19 cellular contexts compared by ENCODE assay signal in the genomic region with DNA sequence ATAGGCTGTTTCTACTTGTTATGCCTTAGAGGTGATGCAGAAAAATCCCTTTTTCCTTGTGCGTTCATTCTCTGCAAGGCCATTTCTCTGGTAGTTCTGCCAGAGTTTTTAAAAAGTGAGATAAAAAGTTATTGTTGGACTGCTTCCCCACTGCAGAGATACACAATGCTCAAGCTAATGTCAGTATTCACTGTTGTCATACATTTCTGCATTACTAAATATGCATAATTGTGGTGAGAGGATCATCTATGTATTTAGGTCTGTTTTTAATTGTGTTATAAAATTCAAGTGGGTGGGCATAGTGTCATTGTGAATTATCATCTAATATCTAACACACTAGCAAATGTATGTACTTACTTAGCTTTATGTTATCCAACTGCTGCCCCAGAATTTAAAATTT.
DNase-seq lines count a peak whose midpoint lies in the region; ATAC-seq, FAIRE-seq and TF ChIP-seq lines count a peak whose summit lies in the region.
"Had no signal": no experiment of that assay in that cellular context is flagged by ENCODE, and none has a peak within 500 bp of the region (broad histone marks: within the 10 kb centered on the region; RNA-seq: fewer than 3 reads in every experiment).

No MANE protein-coding gene starts in this region.

- H4K20me1 ChIP-seq in smooth muscle cell (ENCODE audit: low read depth) = no peaks in the 10 kb centered on the region
- H4K20me1 ChIP-seq: BLaER1 treated with 17β-estradiol and CSF1 and Interleukin-3, amounts not matched to agents 10 nM and 100 nM had no signal

- H3K27ac ChIP-seq in smooth muscle cell (ENCODE audit: low read depth) (no peak overlapping the region), small intestine (ENCODE audit: low read depth in 1 of 2, low read length in 1 of 2) (no peak overlapping the region)
- H3K27ac ChIP-seq: BLaER1 treated with 17β-estradiol and CSF1 and Interleukin-3, amounts not matched to agents 10 nM and 100 nM had no signal

- H3K9me3 Mint-ChIP-seq in WTC11 = no peaks in the 10 kb centered on the region

- H3K9me3 ChIP-seq in adipocyte (ENCODE audit: control insufficient read depth, low read length) = no peaks in the 10 kb centered on the region
- H3K9me3 ChIP-seq in smooth muscle cell (replicated peaks; ENCODE audit: low read depth) = no peaks in the 10 kb centered on the region
- no peaks in the 10 kb centered on the region for H3K9me3 ChIP-seq in small intestine (ENCODE audit: control insufficient read depth, low read depth)
- H3K9me3 ChIP-seq: BLaER1 treated with 17β-estradiol and CSF1 and Interleukin-3, amounts not matched to agents 10 nM and 100 nM had no signal

- H3F3A ChIP-seq in smooth muscle cell (ENCODE audit: low read depth) = no peaks in the 10 kb centered on the region

- H3K36me3 Mint-ChIP-seq in WTC11 = no peaks in the 10 kb centered on the region
- H3K36me3 Mint-ChIP-seq: CD8-positive, alpha-beta T cell had no signal

- H3K36me3 ChIP-seq in adipocyte (ENCODE audit: control insufficient read depth, insufficient read depth, low read length, severe bottlenecking) = no peaks in the 10 kb centered on the region
- no peaks in the 10 kb centered on the region for H3K36me3 ChIP-seq in smooth muscle cell (ENCODE audit: low read depth)
- H3K36me3 ChIP-seq in small intestine (ENCODE audit: control insufficient read depth in 2 of 2, insufficient read depth in 2 of 2, low read length in 2 of 2) = no peaks in the 10 kb centered on the region
- H3K36me3 ChIP-seq: BLaER1 treated with 17β-estradiol and CSF1 and Interleukin-3, amounts not matched to agents 10 nM and 100 nM had no signal

- no peak for TF ChIP-seq CTCF in AG10803 (conservative IDR thresholded peaks at IDR 0.05; ENCODE audit: low read length)
- TF ChIP-seq CTCF in fibroblast of the aortic adventitia (IDR thresholded peaks at IDR 0.05; ENCODE audit: insufficient read depth, low read length) = no peak
- TF ChIP-seq CTCF in smooth muscle cell (IDR thresholded peaks at IDR 0.05; ENCODE audit: borderline replicate concordance, insufficient read depth, poor library complexity, severe bottlenecking) = no peak
- no peak for TF ChIP-seq CTCF in WTC11 (IDR thresholded peaks at IDR 0.05)

- H3K4me1 Mint-ChIP-seq in WTC11 = peaks cover 15% of the 10 kb centered on the region
- H3K4me1 Mint-ChIP-seq: B cell had no signal

- H3K27me3 ChIP-seq in adipocyte (replicated peaks; ENCODE audit: control insufficient read depth, insufficient read depth, low read length) (no peaks in the 10 kb centered on the region), smooth muscle cell (ENCODE audit: low read depth) (no peaks in the 10 kb centered on the region), small intestine (ENCODE audit: control insufficient read depth in 2 of 2, insufficient read depth in 2 of 2, low read length in 2 of 2) (no peaks in the 10 kb centered on the region)
- H3K27me3 ChIP-seq: BLaER1 treated with 17β-estradiol and CSF1 and Interleukin-3, amounts not matched to agents 10 nM and 100 nM had no signal

- WGBS in smooth muscle cell (ENCODE audit: low lambda C conversion rate) = 0% methylated on average over 1 of the region's 1 CpG
- 3 to 59% (median 50%) methylated on average over 1 of the region's 1 CpG for WGBS in small intestine, 3 donors

- peak overlapping the region; percentile 5 for H3K4me2 ChIP-seq in smooth muscle cell
- H3K4me2 ChIP-seq: BLaER1 treated with 17β-estradiol and CSF1 and Interleukin-3, amounts not matched to agents 10 nM and 100 nM had no signal

- H3K9ac ChIP-seq in adipocyte (ENCODE audit: low read length) (no peak overlapping the region), smooth muscle cell (ENCODE audit: low read depth) (no peak overlapping the region)
- H3K9ac ChIP-seq: BLaER1 treated with 17β-estradiol and CSF1 and Interleukin-3, amounts not matched to agents 10 nM and 100 nM had no signal

- no peak overlapping the region for H2AFZ ChIP-seq in smooth muscle cell (ENCODE audit: low read depth)

- no peak for ATAC-seq in GM21447 (IDR thresholded peaks at IDR 0.05; ENCODE audit: unreplicated experiment)
- ATAC-seq in WTC11 = no peak
- ATAC-seq: CD8-positive, alpha-beta T cell; GM12878; HepG2 had no signal

- H3K4me3 Mint-ChIP-seq in WTC11 = no peak overlapping the region
- H3K4me3 Mint-ChIP-seq: B cell; CD8-positive, alpha-beta T cell; H9 had no signal

- POLR2A ChIA-PET in WTC11 (lab: Charles Lee) = no interaction called here

- no peak overlapping the region for H3K27ac Mint-ChIP-seq in WTC11
- H3K27ac Mint-ChIP-seq: B cell; CD8-positive, alpha-beta T cell; H9 had no signal

- no peak for FAIRE-seq in small intestine (lab: Jason Lieb, UNC)
- FAIRE-seq: GM12878, H1, HepG2 had no signal

- no peaks in the 10 kb centered on the region for H3K4me1 ChIP-seq in adipocyte (ENCODE audit: control insufficient read depth, insufficient read depth, low read length)
- H3K4me1 ChIP-seq in smooth muscle cell (ENCODE audit: low read depth) = no peaks in the 10 kb centered on the region
- no peaks in the 10 kb centered on the region for H3K4me1 ChIP-seq in small intestine (ENCODE audit: control insufficient read depth in 2 of 2, insufficient read depth in 1 of 2, low read depth in 1 of 2, low read length in 1 of 2)

- CTCF ChIA-PET in WTC11 (lab: Charles Lee) = no interaction called here

- H3K27me3 Mint-ChIP-seq in WTC11 (ENCODE audit: low read depth) = peaks cover 4% of the 10 kb centered on the region; the same call in 1 of the 2 replicates
- H3K27me3 Mint-ChIP-seq: B cell had no signal

- DNase-seq in AG10803 (ENCODE audit: low read depth) = peak; percentile 8
- DNase-seq in adipocyte (ENCODE audit: low read depth) = peak; percentile 66
- DNase-seq in fibroblast of the aortic adventitia (ENCODE audit: low read depth) = peak; percentile 30
- DNase-seq in smooth muscle cell (lab: John Stamatoyannopoulos, UW; ENCODE audit: unreplicated experiment) = no peak
- DNase-seq in activated naive CD4-positive, alpha-beta T cell treated with Interleukin-2 at 50 U/mL for 16 hours = no peak
- DNase-seq in small intestine = no peak
- no peak for DNase-seq in WTC11 (ENCODE audit: low spot score)
- DNase-seq: 8988T; Calu3; CD8-positive, alpha-beta T cell; DMS79 treated with DMSO at 0.1 percent for 48 hours; EL; H9 had no signal

- H3K79me2 ChIP-seq in smooth muscle cell (ENCODE audit: low read depth) = no peaks in the 10 kb centered on the region

- H3K4me3 ChIP-seq in AG10803 (ENCODE audit: low read length) (no peak overlapping the region), adipocyte (ENCODE audit: low read length) (no peak overlapping the region), fibroblast of the aortic adventitia (ENCODE audit: low read depth, low read length) (no peak overlapping the region), smooth muscle cell (no peak overlapping the region), small intestine (ENCODE audit: low read depth in 1 of 2, low read length in 2 of 2) (no peak overlapping the region)
- H3K4me3 ChIP-seq: BLaER1 treated with 17β-estradiol and CSF1 and Interleukin-3, amounts not matched to agents 10 nM and 100 nM; GM12878 had no signal

TF ChIP-seq in WTC11, 78 proteins besides CTCF, POLR2A, EP300 and RAD21:
- TF ChIP-seq, protein P1, sequence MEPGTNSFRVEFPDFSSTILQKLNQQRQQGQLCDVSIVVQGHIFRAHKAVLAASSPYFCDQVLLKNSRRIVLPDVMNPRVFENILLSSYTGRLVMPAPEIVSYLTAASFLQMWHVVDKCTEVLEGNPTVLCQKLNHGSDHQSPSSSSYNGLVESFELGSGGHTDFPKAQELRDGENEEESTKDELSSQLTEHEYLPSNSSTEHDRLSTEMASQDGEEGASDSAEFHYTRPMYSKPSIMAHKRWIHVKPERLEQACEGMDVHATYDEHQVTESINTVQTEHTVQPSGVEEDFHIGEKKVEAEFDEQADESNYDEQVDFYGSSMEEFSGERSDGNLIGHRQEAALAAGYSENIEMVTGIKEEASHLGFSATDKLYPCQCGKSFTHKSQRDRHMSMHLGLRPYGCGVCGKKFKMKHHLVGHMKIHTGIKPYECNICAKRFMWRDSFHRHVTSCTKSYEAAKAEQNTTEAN (CRISPR knock-in tag; IDR thresholded peaks at IDR 0.05) = no peak
- TF ChIP-seq, protein P2, sequence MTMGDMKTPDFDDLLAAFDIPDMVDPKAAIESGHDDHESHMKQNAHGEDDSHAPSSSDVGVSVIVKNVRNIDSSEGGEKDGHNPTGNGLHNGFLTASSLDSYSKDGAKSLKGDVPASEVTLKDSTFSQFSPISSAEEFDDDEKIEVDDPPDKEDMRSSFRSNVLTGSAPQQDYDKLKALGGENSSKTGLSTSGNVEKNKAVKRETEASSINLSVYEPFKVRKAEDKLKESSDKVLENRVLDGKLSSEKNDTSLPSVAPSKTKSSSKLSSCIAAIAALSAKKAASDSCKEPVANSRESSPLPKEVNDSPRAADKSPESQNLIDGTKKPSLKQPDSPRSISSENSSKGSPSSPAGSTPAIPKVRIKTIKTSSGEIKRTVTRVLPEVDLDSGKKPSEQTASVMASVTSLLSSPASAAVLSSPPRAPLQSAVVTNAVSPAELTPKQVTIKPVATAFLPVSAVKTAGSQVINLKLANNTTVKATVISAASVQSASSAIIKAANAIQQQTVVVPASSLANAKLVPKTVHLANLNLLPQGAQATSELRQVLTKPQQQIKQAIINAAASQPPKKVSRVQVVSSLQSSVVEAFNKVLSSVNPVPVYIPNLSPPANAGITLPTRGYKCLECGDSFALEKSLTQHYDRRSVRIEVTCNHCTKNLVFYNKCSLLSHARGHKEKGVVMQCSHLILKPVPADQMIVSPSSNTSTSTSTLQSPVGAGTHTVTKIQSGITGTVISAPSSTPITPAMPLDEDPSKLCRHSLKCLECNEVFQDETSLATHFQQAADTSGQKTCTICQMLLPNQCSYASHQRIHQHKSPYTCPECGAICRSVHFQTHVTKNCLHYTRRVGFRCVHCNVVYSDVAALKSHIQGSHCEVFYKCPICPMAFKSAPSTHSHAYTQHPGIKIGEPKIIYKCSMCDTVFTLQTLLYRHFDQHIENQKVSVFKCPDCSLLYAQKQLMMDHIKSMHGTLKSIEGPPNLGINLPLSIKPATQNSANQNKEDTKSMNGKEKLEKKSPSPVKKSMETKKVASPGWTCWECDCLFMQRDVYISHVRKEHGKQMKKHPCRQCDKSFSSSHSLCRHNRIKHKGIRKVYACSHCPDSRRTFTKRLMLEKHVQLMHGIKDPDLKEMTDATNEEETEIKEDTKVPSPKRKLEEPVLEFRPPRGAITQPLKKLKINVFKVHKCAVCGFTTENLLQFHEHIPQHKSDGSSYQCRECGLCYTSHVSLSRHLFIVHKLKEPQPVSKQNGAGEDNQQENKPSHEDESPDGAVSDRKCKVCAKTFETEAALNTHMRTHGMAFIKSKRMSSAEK (CRISPR knock-in tag; IDR thresholded peaks at IDR 0.05; ENCODE audit: borderline replicate concordance) = no peak
- TF ChIP-seq ZNF263 (CRISPR knock-in tag; IDR thresholded peaks at IDR 0.05; ENCODE audit: low read depth) (no peak), PRRX2 (CRISPR knock-in tag; IDR thresholded peaks at IDR 0.05) (no peak), RELA (CRISPR knock-in tag; IDR thresholded peaks at IDR 0.05; ENCODE audit: borderline replicate concordance) (no peak), SOX15 (CRISPR knock-in tag; IDR thresholded peaks at IDR 0.05) (no peak), HMGA2 (CRISPR knock-in tag; IDR thresholded peaks at IDR 0.05) (no peak), ZNF396 (CRISPR knock-in tag; IDR thresholded peaks at IDR 0.05; ENCODE audit: borderline replicate concordance) (no peak), NR1H2 (CRISPR knock-in tag; IDR thresholded peaks at IDR 0.05) (no peak)

Comparison
In these comparisons a context has a peak if more than half of its experiments do, and no peak if none do; other contexts are left out.
1. DNase-seq: peak in AG10803 (single experiment), adipocyte (single experiment) and fibroblast of the aortic adventitia (single experiment); none in smooth muscle cell (single experiment), activated naive CD4-positive, alpha-beta T cell treated with Interleukin-2 at 50 U/mL for 16 hours (single experiment), small intestine (single experiment) and WTC11 (single experiment).